1 cellular context compared by ENCODE assay signal in the genomic region with DNA sequence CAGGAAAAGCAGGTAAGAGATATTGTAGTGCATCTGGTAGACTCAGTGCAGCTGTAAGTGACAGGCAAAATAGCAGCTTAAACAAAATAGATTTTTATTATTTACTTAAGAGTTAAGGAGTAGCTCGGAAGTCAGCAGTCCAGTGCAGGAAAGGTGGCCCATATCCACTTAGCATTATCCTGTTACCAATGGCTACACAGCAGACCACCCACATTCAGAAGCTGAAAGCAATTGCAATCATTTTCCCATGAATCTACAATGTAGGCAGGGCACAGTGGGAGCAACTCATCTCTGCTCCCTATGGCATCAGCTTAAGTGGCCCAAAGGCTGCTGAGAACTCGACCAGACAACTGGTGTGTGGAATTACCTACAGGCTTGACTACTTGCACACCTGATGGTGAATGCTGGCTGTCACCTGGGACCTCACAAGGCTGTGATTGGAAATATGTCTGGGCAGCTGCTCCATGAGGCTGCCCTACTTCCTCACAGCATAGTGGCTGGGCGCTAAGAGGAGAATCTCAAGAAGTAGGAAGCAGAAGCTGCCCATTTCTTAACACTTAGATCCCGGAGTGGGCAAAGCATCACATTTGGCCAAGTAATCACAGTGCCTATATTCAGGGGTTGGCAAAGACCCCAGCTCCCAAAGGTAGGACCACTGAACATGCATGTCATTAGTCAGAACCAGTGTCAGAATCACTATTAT.
TF ChIP-seq lines count a peak whose summit lies in the region.

No MANE protein-coding gene starts in this region.

TF ChIP-seq in HepG2, 621 proteins besides CTCF, POLR2A, EP300 and RAD21:
- TF ChIP-seq, protein P1, sequence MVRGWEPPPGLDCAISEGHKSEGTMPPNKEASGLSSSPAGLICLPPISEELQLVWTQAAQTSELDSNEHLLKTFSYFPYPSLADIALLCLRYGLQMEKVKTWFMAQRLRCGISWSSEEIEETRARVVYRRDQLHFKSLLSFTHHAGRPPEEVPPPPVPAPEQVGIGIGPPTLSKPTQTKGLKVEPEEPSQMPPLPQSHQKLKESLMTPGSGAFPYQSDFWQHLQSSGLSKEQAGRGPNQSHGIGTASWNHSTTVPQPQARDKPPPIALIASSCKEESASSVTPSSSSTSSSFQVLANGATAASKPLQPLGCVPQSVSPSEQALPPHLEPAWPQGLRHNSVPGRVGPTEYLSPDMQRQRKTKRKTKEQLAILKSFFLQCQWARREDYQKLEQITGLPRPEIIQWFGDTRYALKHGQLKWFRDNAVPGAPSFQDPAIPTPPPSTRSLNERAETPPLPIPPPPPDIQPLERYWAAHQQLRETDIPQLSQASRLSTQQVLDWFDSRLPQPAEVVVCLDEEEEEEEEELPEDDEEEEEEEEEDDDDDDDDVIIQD (CRISPR knock-in tag; IDR thresholded peaks at IDR 0.05; ENCODE audit: low read depth), result no peak
- TF ChIP-seq ZNF431 (CRISPR knock-in tag; IDR thresholded peaks at IDR 0.05; ENCODE audit: borderline replicate concordance, low read depth) (no peak), ZNF746 (CRISPR knock-in tag; IDR thresholded peaks at IDR 0.05) (no peak), ZNF652 (CRISPR knock-in tag; IDR thresholded peaks at IDR 0.05; ENCODE audit: borderline replicate concordance, low read depth) (no peak), SIN3B (IDR thresholded peaks at IDR 0.05; ENCODE audit: low read length) (no peak), STAG1 (CRISPR knock-in tag; IDR thresholded peaks at IDR 0.05) (no peak), FOXP1 (IDR thresholded peaks at IDR 0.05) (no peak), FOXP1 (CRISPR knock-in tag; IDR thresholded peaks at IDR 0.05) (no peak), ZNF775 (CRISPR knock-in tag; IDR thresholded peaks at IDR 0.05; ENCODE audit: borderline replicate concordance) (no peak), MAFF (IDR thresholded peaks at IDR 0.05; ENCODE audit: low read depth, low read length) (no peak), ZSCAN21 (CRISPR knock-in tag; IDR thresholded peaks at IDR 0.05; ENCODE audit: borderline replicate concordance) (no peak), SRSF9 (IDR thresholded peaks at IDR 0.05; ENCODE audit: borderline replicate concordance, insufficient read depth, low read depth, low read length, poor library complexity, severe bottlenecking) (no peak), KDM4B (CRISPR knock-in tag; IDR thresholded peaks at IDR 0.05) (no peak), ZSCAN9 (CRISPR knock-in tag; IDR thresholded peaks at IDR 0.05; ENCODE audit: borderline replicate concordance) (no peak), FOXJ3 (CRISPR knock-in tag; IDR thresholded peaks at IDR 0.05; ENCODE audit: borderline replicate concordance) (no peak)
- TF ChIP-seq, protein P2, sequence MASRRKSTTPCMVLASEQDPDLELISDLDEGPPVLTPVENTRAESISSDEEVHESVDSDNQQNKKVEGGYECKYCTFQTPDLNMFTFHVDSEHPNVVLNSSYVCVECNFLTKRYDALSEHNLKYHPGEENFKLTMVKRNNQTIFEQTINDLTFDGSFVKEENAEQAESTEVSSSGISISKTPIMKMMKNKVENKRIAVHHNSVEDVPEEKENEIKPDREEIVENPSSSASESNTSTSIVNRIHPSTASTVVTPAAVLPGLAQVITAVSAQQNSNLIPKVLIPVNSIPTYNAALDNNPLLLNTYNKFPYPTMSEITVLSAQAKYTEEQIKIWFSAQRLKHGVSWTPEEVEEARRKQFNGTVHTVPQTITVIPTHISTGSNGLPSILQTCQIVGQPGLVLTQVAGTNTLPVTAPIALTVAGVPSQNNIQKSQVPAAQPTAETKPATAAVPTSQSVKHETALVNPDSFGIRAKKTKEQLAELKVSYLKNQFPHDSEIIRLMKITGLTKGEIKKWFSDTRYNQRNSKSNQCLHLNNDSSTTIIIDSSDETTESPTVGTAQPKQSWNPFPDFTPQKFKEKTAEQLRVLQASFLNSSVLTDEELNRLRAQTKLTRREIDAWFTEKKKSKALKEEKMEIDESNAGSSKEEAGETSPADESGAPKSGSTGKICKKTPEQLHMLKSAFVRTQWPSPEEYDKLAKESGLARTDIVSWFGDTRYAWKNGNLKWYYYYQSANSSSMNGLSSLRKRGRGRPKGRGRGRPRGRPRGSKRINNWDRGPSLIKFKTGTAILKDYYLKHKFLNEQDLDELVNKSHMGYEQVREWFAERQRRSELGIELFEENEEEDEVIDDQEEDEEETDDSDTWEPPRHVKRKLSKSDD (CRISPR knock-in tag; IDR thresholded peaks at IDR 0.05; ENCODE audit: low read depth), result no peak
- TF ChIP-seq, protein P3, sequence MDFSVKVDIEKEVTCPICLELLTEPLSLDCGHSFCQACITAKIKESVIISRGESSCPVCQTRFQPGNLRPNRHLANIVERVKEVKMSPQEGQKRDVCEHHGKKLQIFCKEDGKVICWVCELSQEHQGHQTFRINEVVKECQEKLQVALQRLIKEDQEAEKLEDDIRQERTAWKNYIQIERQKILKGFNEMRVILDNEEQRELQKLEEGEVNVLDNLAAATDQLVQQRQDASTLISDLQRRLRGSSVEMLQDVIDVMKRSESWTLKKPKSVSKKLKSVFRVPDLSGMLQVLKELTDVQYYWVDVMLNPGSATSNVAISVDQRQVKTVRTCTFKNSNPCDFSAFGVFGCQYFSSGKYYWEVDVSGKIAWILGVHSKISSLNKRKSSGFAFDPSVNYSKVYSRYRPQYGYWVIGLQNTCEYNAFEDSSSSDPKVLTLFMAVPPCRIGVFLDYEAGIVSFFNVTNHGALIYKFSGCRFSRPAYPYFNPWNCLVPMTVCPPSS (IDR thresholded peaks at IDR 0.05), result no peak
- TF ChIP-seq, protein P4, sequence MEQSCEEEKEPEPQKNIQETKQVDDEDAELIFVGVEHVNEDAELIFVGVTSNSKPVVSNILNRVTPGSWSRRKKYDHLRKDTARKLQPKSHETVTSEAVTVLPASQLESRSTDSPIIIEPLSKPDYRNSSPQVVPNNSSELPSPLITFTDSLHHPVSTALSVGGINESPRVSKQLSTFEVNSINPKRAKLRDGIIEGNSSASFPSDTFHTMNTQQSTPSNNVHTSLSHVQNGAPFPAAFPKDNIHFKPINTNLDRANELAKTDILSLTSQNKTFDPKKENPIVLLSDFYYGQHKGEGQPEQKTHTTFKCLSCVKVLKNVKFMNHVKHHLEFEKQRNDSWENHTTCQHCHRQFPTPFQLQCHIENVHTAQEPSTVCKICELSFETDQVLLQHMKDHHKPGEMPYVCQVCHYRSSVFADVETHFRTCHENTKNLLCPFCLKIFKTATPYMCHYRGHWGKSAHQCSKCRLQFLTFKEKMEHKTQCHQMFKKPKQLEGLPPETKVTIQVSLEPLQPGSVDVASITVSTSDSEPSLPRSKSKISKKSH (CRISPR knock-in tag; IDR thresholded peaks at IDR 0.05; ENCODE audit: borderline replicate concordance), result no peak
